ENCODE assay signal across 8 cellular contexts in the genomic region with DNA sequence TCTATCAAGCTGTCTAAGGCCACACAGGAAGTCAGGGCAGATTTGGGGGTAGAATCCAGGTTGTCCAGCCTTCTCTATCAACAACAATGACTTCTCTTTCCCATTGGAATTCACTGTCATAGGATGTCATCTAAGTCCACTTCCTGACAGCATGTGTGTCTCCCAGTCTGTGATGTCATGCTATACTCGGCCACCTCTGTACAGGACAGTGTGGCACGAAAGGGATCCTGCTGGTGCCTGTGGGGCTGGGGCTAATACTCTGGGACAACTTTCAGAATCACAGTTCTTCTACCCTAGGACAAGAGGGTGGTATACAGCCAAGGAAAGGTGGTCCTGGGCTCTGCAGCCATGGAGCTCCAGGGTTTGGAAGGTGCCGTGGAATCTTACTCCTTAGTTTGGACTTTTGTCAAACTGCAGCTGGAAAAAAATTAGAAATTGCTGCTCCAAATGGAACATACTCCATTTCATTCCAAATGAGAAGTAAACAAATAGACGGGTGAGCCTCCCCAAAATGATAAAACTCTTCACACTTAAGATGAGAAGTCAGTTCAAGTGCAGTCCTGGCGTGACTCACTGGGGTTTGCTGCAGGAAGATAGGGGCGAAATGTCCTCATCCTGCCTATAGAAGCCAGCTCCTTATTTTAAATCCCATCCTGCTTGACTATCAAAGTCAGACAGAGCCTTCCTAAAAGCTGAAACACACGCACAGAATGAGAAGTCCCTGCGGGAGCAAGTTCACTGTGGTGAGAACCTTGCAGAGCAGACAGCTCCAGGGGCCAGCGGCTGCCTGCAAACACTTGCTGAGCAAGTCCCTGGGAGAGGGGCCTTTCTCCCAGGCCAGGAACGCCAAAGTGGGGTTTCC.
DNase-seq lines count a peak whose midpoint lies in the region; ATAC-seq and TF ChIP-seq lines count a peak whose summit lies in the region.
"Not testable (repeated sequence)": the region's sequence is repeated elsewhere in the genome, so short reads cannot be mapped to it uniquely, and the experiment has no call there.

No MANE protein-coding gene starts in this region.

- not testable (repeated sequence) for H3K9me3 ChIP-seq in A673 (ENCODE audit: low read depth, low read length, poor library complexity, severe bottlenecking); heart right ventricle

- H3K9me2 ChIP-seq in GM23338 (ENCODE audit: insufficient read depth), result not testable (repeated sequence)

- H4K20me1 ChIP-seq in GM23338 (replicated peaks; ENCODE audit: insufficient read depth), result not testable (repeated sequence)

- BruUV-seq in A673 (replicated peaks; lab: Mats Ljungman, UMichigan), result not testable (repeated sequence)

- H3K4me2 ChIP-seq in GM23338, result not testable (repeated sequence)

- not testable (repeated sequence) for H3K4me1 Mint-ChIP-seq in GM23338

- H3K4me1 ChIP-seq in A673 (ENCODE audit: insufficient read depth, low read length, poor library complexity, severe bottlenecking); GM23338 (ENCODE audit: insufficient read depth): not testable (repeated sequence)
- H3K4me1 ChIP-seq in heart right ventricle, result peaks cover 0 to 16% (median 0%) of the 10 kb centered on the region in 9 donors

- 7 to 13% methylated on average over 3 to 5 of the region's 10 CpGs for WGBS in heart right ventricle, 2 donors

- in situ Hi-C loops in brain microvascular endothelial cell (cut with HindIII; ENCODE audit: low pct_ligation_motif_present, low sequenced_read_pairs), result not testable (repeated sequence)

- not testable (repeated sequence) for H3K27ac Mint-ChIP-seq in GM23338

- H3K79me2 ChIP-seq in GM23338 (replicated peaks; ENCODE audit: insufficient read depth), result not testable (repeated sequence)

- not testable (repeated sequence) for H3K27me3 ChIP-seq in A673 (replicated peaks; ENCODE audit: insufficient read depth, low read depth, low read length, poor library complexity); GM23338 (ENCODE audit: insufficient read depth); brain microvascular endothelial cell (replicated peaks); heart right ventricle

- not testable (repeated sequence) for H3K36me3 Mint-ChIP-seq in GM23338 (ENCODE audit: low read depth)

- H3K4me3 ChIP-seq in A673 (ENCODE audit: low read depth, low read length, poor library complexity, severe bottlenecking); GM23338; brain microvascular endothelial cell (ENCODE audit: low read depth, low read length); fibroblast of mammary gland (ENCODE audit: control insufficient read depth, low read depth, low read length); heart right ventricle: not testable (repeated sequence)

- POLR2A ChIA-PET in A673 (lab: Charles Lee; ENCODE audit: low non-redundant PET), result not testable (repeated sequence)

- peak; percentile 82 for ATAC-seq in GM23338
- ATAC-seq in SK-N-SH treated with all-trans-retinoic acid at 6 μM for 48 hours, result peak; percentile 78
- peak; percentile 38 to 84 (median 76) for ATAC-seq in heart right ventricle

- H3K27me3 Mint-ChIP-seq in GM23338 (ENCODE audit: insufficient read depth, low read depth, poor library complexity), result not testable (repeated sequence)

- H3K36me3 ChIP-seq in A673 (ENCODE audit: insufficient read depth, low read length, poor library complexity, severe bottlenecking); GM23338 (ENCODE audit: insufficient read depth); brain microvascular endothelial cell (replicated peaks); heart right ventricle: not testable (repeated sequence)

- H3K9me3 Mint-ChIP-seq in GM23338, result not testable (repeated sequence)

- H3K4me3 Mint-ChIP-seq in GM23338, result not testable (repeated sequence)

- CTCF ChIA-PET in A673 (lab: Charles Lee), result not testable (repeated sequence)

- peak; percentile 7 for DNase-seq in A673 (ENCODE audit: low spot score)
- not testable (repeated sequence) for DNase-seq in GM23338 (ENCODE audit: low spot score)
- DNase-seq in brain microvascular endothelial cell, result peak; percentile 48
- DNase-seq in fibroblast of mammary gland (ENCODE audit: low read depth), result peak; percentile 27
- DNase-seq in heart right ventricle, result peak in 1 of 2 donors; percentile 13
- DNase-seq in lung microvascular endothelial cell (ENCODE audit: low read depth in 2 of 2), result peak; percentile 5 to 29
- DNase-seq in retina, result peak; percentile 3

- H2AFZ ChIP-seq in GM23338, result not testable (repeated sequence)

- intact Hi-C loops in A673 (cut with micrococcal nuclease; ENCODE audit: unreplicated experiment); heart right ventricle (cut with DNase I): not testable (repeated sequence)

- not testable (repeated sequence) for H3K27ac ChIP-seq in A673 (ENCODE audit: low read depth, low read length, poor library complexity, severe bottlenecking); GM23338 (ENCODE audit: low read depth); brain microvascular endothelial cell
- peak overlapping the region in 6 of 10 donors; percentile 41 to 76 (median 62) for H3K27ac ChIP-seq in heart right ventricle

- H3F3A ChIP-seq in GM23338 (replicated peaks; ENCODE audit: low read depth), result not testable (repeated sequence)

- not testable (repeated sequence) for TF ChIP-seq CTCF in A673 (conservative IDR thresholded peaks at IDR 0.05; ENCODE audit: low read depth, low read length); GM23338 (conservative IDR thresholded peaks at IDR 0.05; ENCODE audit: low read depth in 2 of 2); brain microvascular endothelial cell (IDR thresholded peaks at IDR 0.05; ENCODE audit: low read depth, low read length, missing control alignments); fibroblast of mammary gland (conservative IDR thresholded peaks at IDR 0.05; ENCODE audit: control insufficient read depth, insufficient read depth, low read depth, low read length); heart right ventricle (IDR thresholded peaks at IDR 0.05)
